In genomic region chr9:34267660-34268059, GRCh38 we compare ENCODE assay signal across 19 cellular contexts.
DNase-seq lines count a peak whose midpoint lies in the region; ATAC-seq lines count a peak whose summit lies in the region.
"Had no signal": no experiment of that assay in that cellular context is flagged by ENCODE, and none has a peak within 500 bp of the region (broad histone marks: within the 10 kb centered on the region; RNA-seq: fewer than 3 reads in every experiment).

No MANE protein-coding gene starts in this region.

- peak; percentile 54 for ATAC-seq in HG03108 (IDR thresholded peaks at IDR 0.05; ENCODE audit: unreplicated experiment)
- ATAC-seq: activated naive CD4-positive, alpha-beta T cell treated with anti-CD3 and anti-CD28 coated beads, Interleukin-2, amount 50 U/mL, for 72 hours; lower lobe of right lung; Right ventricle myocardium inferior had no signal

- DNase-seq in NCI-H2029 (lab: John Stamatoyannopoulos, UW): peak; percentile 27
- no peak for DNase-seq in NCI-H2029 treated with DMSO at 0.1 percent for 48 hours (lab: John Stamatoyannopoulos, UW)
- peak; percentile 30 for DNase-seq in NCI-H69 (lab: John Stamatoyannopoulos, UW)
- peak; percentile 39 to 72 for DNase-seq in lung microvascular endothelial cell (ENCODE audit: low read depth in 2 of 2)
- no peak for DNase-seq in GOT3 (lab: John Stamatoyannopoulos, UW)
- no peak for DNase-seq in COLO829 (ENCODE audit: low spot score)
- DNase-seq in kidney glomerular epithelial cell (lab: John Stamatoyannopoulos, UW): no peak
- DNase-seq: 8988T; activated CD4-positive, alpha-beta T cell treated with anti-CD3 and anti-CD28 coated beads for 1 hour; foreskin melanocyte; GM23248; hippocampal formation; lower lobe of right lung; nucleus accumbens; retina; stomach had no signal

Comparison
In these comparisons a context has a peak if more than half of its experiments do, and no peak if none do; other contexts are left out.
1. DNase-seq: peak in NCI-H2029 (single experiment), NCI-H69 (single experiment) and lung microvascular endothelial cell (2 of 2); none in NCI-H2029 treated with DMSO at 0.1 percent for 48 hours (single experiment), GOT3 (single experiment), COLO829 (single experiment) and kidney glomerular epithelial cell (single experiment).